Comparison of ENCODE assay signal across 8 cellular contexts in the genomic region with DNA sequence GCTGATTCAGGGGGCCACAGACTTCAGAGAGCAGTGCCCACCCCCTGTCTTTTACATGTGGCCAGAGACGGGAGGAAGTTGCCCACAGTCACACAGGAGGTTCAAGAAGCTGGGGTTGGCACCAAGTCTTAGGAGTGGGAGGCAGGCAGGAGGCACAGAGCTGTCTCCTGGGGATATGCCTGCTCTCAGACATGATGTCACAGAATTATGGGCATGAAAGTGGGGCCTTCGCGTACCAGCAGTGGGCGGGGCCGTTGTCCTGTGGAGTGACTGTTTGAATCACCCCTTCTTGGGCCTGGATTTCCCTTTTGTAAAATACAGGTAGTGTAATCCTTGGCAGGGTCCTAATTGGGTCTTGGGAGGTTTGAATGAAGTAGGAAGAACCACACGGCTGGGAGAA.
DNase-seq lines count a peak whose midpoint lies in the region; ATAC-seq and TF ChIP-seq lines count a peak whose summit lies in the region.

No MANE protein-coding gene starts in this region.

- peak; percentile 27 for ATAC-seq in GM19351 (IDR thresholded peaks at IDR 0.05; ENCODE audit: unreplicated experiment)
- peak; percentile 44 for ATAC-seq in HG03432 (IDR thresholded peaks at IDR 0.05; ENCODE audit: unreplicated experiment)
- no peak for ATAC-seq in psoas muscle

- H3K27me3 ChIP-seq in ACC112 (ENCODE audit: insufficient read depth, low read length) (no peaks in the 10 kb centered on the region), psoas muscle (ENCODE audit: insufficient read depth in 3 of 3, low read length in 2 of 3) (no peaks in the 10 kb centered on the region)

- peak overlapping the region; percentile 96 for H3K27ac ChIP-seq in ACC112 (ENCODE audit: low read depth, low read length)
- peak overlapping the region; percentile 86 for H3K27ac ChIP-seq in caudate nucleus (ENCODE audit: low read depth, low read length)
- H3K27ac ChIP-seq in psoas muscle = peak overlapping the region; percentile 73

- intact Hi-C loops in psoas muscle (cut with DNase I) = no loop called here

- H3K79me2 ChIP-seq in ACC112 (ENCODE audit: control insufficient read depth, insufficient read depth, low read length, unreplicated experiment) = peaks cover 28% of the 10 kb centered on the region

- no peak overlapping the region for H2AFZ ChIP-seq in ACC112 (ENCODE audit: low read length, unreplicated experiment)

- WGBS in psoas muscle, 3 donors = 56 to 67% (median 65%) methylated on average over 6 of the region's 6 CpGs

- H3K4me3 ChIP-seq in ACC112 (ENCODE audit: low read depth, low read length) = peak overlapping the region; percentile 19; the same call in 1 of the 2 replicates
- H3K4me3 ChIP-seq in psoas muscle = no peak overlapping the region

- no peaks in the 10 kb centered on the region for H3K9me3 ChIP-seq in psoas muscle

- TF ChIP-seq CTCF in psoas muscle (IDR thresholded peaks at IDR 0.05) = no peak

- H3K36me3 ChIP-seq in ACC112 (ENCODE audit: insufficient read depth, low read length) (no peaks in the 10 kb centered on the region), psoas muscle (ENCODE audit: insufficient read depth in 1 of 2, low read depth in 1 of 2) (peaks cover 0 to 16% of the 10 kb centered on the region in 2 donors)

- no peak for DNase-seq in caudate nucleus (lab: John Stamatoyannopoulos, UW)
- DNase-seq in psoas muscle = no peak
- DNase-seq in middle frontal gyrus (ENCODE audit: extremely low spot score, low spot score) = no peak
- DNase-seq in AG08396 (ENCODE audit: low spot score) = no peak
- no peak for DNase-seq in stimulated activated CD4-positive, alpha-beta T cell treated with anti-CD3 and anti-CD28 coated beads, Interleukin-2, amount 100 ng/mL, for 24 hours

- peaks cover 61% of the 10 kb centered on the region for H3K4me1 ChIP-seq in ACC112 (ENCODE audit: control insufficient read depth, insufficient read depth, low read length, unreplicated experiment)
- H3K4me1 ChIP-seq in psoas muscle = peaks cover 45% of the 10 kb centered on the region

Comparison
In these comparisons a context has a peak if more than half of its experiments do, and no peak if none do; other contexts are left out.
1. ATAC-seq: peak in GM19351 (single experiment) and HG03432 (single experiment); none in psoas muscle (0 of 4).
2. Peak in every context shown above with its lines, with median percentiles within 50 percentile points of each other: H3K27ac ChIP-seq.